1 cellular context compared by ENCODE assay signal in the genomic region with DNA sequence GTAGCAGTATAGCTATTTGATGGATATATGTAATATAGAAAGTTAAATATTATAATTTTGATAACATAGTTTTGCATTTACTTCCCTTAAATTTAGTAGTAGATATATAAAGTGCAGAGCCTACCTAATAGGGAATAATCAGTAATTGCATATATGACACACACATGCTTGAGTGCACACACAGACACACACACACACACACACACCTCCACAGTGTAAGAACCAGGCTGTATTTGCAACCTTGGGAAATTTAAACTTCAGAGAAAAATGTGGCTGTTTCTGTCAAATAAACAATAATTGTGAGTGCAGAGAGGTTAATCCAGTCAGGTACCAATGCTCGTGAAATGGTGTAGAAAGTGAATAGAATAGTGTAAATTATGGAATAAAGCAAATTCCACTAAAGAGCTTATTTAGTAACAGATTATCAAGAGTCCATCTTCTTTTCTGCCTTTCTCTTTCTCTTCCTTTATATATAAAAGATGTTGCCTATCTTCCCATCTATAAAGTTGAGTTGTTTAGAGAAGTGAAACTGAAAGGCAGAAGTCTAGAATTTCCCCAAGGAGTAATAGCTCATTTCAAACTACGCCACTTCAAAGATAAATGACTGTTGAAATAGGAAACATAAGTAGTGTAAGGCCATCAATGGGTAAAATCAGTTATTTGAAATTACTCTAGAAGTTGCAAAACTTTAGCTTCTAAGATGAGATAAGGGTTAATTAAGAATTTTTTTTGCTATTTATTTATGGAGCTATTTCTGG.
A peak's percentile ranks its signal among the peaks of the same experiment; 100 is the strongest.
TF ChIP-seq lines count a peak whose summit lies in the region.

No MANE protein-coding gene starts in this region.

TF ChIP-seq in GM12878, 131 proteins besides CTCF, POLR2A, EP300 and RAD21 (continued from another document and continues in another):
- TF ChIP-seq, protein P1, sequence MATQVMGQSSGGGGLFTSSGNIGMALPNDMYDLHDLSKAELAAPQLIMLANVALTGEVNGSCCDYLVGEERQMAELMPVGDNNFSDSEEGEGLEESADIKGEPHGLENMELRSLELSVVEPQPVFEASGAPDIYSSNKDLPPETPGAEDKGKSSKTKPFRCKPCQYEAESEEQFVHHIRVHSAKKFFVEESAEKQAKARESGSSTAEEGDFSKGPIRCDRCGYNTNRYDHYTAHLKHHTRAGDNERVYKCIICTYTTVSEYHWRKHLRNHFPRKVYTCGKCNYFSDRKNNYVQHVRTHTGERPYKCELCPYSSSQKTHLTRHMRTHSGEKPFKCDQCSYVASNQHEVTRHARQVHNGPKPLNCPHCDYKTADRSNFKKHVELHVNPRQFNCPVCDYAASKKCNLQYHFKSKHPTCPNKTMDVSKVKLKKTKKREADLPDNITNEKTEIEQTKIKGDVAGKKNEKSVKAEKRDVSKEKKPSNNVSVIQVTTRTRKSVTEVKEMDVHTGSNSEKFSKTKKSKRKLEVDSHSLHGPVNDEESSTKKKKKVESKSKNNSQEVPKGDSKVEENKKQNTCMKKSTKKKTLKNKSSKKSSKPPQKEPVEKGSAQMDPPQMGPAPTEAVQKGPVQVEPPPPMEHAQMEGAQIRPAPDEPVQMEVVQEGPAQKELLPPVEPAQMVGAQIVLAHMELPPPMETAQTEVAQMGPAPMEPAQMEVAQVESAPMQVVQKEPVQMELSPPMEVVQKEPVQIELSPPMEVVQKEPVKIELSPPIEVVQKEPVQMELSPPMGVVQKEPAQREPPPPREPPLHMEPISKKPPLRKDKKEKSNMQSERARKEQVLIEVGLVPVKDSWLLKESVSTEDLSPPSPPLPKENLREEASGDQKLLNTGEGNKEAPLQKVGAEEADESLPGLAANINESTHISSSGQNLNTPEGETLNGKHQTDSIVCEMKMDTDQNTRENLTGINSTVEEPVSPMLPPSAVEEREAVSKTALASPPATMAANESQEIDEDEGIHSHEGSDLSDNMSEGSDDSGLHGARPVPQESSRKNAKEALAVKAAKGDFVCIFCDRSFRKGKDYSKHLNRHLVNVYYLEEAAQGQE (IDR thresholded peaks at IDR 0.05; ENCODE audit: low read depth, low read length) = no peak
- no peak for TF ChIP-seq TARDBP (IDR thresholded peaks at IDR 0.05; ENCODE audit: borderline replicate concordance)
- peak; percentile 82 for TF ChIP-seq RUNX3 (IDR thresholded peaks at IDR 0.05; ENCODE audit: low read length)
- TF ChIP-seq SIN3A (IDR thresholded peaks at IDR 0.05; ENCODE audit: low read depth, low read length) = no peak
- TF ChIP-seq ZNF622 (IDR thresholded peaks at IDR 0.05) = no peak
- TF ChIP-seq, protein P2, sequence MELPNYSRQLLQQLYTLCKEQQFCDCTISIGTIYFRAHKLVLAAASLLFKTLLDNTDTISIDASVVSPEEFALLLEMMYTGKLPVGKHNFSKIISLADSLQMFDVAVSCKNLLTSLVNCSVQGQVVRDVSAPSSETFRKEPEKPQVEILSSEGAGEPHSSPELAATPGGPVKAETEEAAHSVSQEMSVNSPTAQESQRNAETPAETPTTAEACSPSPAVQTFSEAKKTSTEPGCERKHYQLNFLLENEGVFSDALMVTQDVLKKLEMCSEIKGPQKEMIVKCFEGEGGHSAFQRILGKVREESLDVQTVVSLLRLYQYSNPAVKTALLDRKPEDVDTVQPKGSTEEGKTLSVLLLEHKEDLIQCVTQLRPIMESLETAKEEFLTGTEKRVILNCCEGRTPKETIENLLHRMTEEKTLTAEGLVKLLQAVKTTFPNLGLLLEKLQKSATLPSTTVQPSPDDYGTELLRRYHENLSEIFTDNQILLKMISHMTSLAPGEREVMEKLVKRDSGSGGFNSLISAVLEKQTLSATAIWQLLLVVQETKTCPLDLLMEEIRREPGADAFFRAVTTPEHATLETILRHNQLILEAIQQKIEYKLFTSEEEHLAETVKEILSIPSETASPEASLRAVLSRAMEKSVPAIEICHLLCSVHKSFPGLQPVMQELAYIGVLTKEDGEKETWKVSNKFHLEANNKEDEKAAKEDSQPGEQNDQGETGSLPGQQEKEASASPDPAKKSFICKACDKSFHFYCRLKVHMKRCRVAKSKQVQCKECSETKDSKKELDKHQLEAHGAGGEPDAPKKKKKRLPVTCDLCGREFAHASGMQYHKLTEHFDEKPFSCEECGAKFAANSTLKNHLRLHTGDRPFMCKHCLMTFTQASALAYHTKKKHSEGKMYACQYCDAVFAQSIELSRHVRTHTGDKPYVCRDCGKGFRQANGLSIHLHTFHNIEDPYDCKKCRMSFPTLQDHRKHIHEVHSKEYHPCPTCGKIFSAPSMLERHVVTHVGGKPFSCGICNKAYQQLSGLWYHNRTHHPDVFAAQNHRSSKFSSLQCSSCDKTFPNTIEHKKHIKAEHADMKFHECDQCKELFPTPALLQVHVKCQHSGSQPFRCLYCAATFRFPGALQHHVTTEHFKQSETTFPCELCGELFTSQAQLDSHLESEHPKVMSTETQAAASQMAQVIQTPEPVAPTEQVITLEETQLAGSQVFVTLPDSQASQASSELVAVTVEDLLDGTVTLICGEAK (IDR thresholded peaks at IDR 0.05; ENCODE audit: borderline replicate concordance) = peak; percentile 60; the same call in 1 of the 2 replicates
- TF ChIP-seq IKZF1 (conservative IDR thresholded peaks at IDR 0.05) = peak; percentile 46; the same call in 1 of the 2 replicates
- TF ChIP-seq EGR1 (IDR thresholded peaks at IDR 0.05; ENCODE audit: borderline replicate concordance in 1 of 2, low read depth in 2 of 2, low read length in 2 of 2) = no peak
- TF ChIP-seq, protein P3, sequence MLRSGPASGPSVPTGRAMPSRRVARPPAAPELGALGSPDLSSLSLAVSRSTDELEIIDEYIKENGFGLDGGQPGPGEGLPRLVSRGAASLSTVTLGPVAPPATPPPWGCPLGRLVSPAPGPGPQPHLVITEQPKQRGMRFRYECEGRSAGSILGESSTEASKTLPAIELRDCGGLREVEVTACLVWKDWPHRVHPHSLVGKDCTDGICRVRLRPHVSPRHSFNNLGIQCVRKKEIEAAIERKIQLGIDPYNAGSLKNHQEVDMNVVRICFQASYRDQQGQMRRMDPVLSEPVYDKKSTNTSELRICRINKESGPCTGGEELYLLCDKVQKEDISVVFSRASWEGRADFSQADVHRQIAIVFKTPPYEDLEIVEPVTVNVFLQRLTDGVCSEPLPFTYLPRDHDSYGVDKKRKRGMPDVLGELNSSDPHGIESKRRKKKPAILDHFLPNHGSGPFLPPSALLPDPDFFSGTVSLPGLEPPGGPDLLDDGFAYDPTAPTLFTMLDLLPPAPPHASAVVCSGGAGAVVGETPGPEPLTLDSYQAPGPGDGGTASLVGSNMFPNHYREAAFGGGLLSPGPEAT (IDR thresholded peaks at IDR 0.05; ENCODE audit: low read depth) = peak; percentile 88; the same call in 1 of the 2 replicates
- no peak for TF ChIP-seq ZNF274 (IDR thresholded peaks at IDR 0.05; ENCODE audit: insufficient read depth, insufficient read length)
- no peak for TF ChIP-seq RBBP5 (conservative IDR thresholded peaks at IDR 0.05)
- TF ChIP-seq KAT2A (conservative IDR thresholded peaks at IDR 0.05; ENCODE audit: control insufficient read depth, low read depth, low read length) = no peak
- no peak for TF ChIP-seq POLR2AphosphoS5 (IDR thresholded peaks at IDR 0.05; ENCODE audit: low read length)
- TF ChIP-seq FOXM1 (IDR thresholded peaks at IDR 0.05; ENCODE audit: low read depth, low read length) = peak; percentile 71; the same call in 1 of the 2 replicates
- peak; percentile 80 for TF ChIP-seq IRF4 (IDR thresholded peaks at IDR 0.05; ENCODE audit: low read depth, low read length)
- TF ChIP-seq BMI1 (IDR thresholded peaks at IDR 0.05; ENCODE audit: borderline replicate concordance) = peak; percentile 89
- no peak for TF ChIP-seq SMARCA5 (IDR thresholded peaks at IDR 0.05)
- no peak for TF ChIP-seq SREBF2 (IDR thresholded peaks at IDR 0.05; ENCODE audit: low read length)
- TF ChIP-seq ZBED1 (IDR thresholded peaks at IDR 0.05; ENCODE audit: borderline replicate concordance) = no peak
- TF ChIP-seq ZNF207 (IDR thresholded peaks at IDR 0.05; ENCODE audit: borderline replicate concordance) = no peak
- TF ChIP-seq SUPT20H (IDR thresholded peaks at IDR 0.05; ENCODE audit: borderline replicate concordance, control insufficient read depth, low read depth, low read length) = no peak
- TF ChIP-seq, protein P4, sequence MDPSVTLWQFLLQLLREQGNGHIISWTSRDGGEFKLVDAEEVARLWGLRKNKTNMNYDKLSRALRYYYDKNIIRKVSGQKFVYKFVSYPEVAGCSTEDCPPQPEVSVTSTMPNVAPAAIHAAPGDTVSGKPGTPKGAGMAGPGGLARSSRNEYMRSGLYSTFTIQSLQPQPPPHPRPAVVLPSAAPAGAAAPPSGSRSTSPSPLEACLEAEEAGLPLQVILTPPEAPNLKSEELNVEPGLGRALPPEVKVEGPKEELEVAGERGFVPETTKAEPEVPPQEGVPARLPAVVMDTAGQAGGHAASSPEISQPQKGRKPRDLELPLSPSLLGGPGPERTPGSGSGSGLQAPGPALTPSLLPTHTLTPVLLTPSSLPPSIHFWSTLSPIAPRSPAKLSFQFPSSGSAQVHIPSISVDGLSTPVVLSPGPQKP (IDR thresholded peaks at IDR 0.05; ENCODE audit: low read depth, low read length) = no peak
- TF ChIP-seq, protein P5, sequence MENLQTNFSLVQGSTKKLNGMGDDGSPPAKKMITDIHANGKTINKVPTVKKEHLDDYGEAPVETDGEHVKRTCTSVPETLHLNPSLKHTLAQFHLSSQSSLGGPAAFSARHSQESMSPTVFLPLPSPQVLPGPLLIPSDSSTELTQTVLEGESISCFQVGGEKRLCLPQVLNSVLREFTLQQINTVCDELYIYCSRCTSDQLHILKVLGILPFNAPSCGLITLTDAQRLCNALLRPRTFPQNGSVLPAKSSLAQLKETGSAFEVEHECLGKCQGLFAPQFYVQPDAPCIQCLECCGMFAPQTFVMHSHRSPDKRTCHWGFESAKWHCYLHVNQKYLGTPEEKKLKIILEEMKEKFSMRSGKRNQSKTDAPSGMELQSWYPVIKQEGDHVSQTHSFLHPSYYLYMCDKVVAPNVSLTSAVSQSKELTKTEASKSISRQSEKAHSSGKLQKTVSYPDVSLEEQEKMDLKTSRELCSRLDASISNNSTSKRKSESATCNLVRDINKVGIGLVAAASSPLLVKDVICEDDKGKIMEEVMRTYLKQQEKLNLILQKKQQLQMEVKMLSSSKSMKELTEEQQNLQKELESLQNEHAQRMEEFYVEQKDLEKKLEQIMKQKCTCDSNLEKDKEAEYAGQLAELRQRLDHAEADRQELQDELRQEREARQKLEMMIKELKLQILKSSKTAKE (IDR thresholded peaks at IDR 0.05; ENCODE audit: low read depth, poor library complexity, severe bottlenecking) = peak; percentile 62
- no peak for TF ChIP-seq HDGF (IDR thresholded peaks at IDR 0.05)
- no peak for TF ChIP-seq POLR2AphosphoS2 (IDR thresholded peaks at IDR 0.05; ENCODE audit: low read depth, low read length)
- TF ChIP-seq ZNF24 (IDR thresholded peaks at IDR 0.05) = peak; percentile 71; the same call in 1 of the 2 replicates
- no peak for TF ChIP-seq SP1 (IDR thresholded peaks at IDR 0.05; ENCODE audit: low read depth, low read length)
- TF ChIP-seq KLF5 (IDR thresholded peaks at IDR 0.05; ENCODE audit: partially characterized antibody) = no peak
- TF ChIP-seq CHD2 (IDR thresholded peaks at IDR 0.05; ENCODE audit: borderline replicate concordance, low read depth, low read length) = no peak
- no peak for TF ChIP-seq STAT1 (conservative IDR thresholded peaks at IDR 0.05)
- no peak for TF ChIP-seq STAT3 (IDR thresholded peaks at IDR 0.05; ENCODE audit: low read depth, low read length)
- no peak for TF ChIP-seq MXI1 (IDR thresholded peaks at IDR 0.05; ENCODE audit: low read depth, low read length)
- TF ChIP-seq, protein P6, sequence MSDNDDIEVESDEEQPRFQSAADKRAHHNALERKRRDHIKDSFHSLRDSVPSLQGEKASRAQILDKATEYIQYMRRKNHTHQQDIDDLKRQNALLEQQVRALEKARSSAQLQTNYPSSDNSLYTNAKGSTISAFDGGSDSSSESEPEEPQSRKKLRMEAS (IDR thresholded peaks at IDR 0.05; ENCODE audit: low read depth, low read length) = no peak
- TF ChIP-seq HDAC6 (IDR thresholded peaks at IDR 0.05; ENCODE audit: unreplicated experiment) = no peak
- 0 out of 2 replicates have a peak, but pooled peaks have one; percentile 47 for TF ChIP-seq MEF2A (IDR thresholded peaks at IDR 0.05; ENCODE audit: insufficient read depth, low read depth, low read length)
- 0 out of 2 replicates have a peak, but pooled peaks have one; percentile 21 for TF ChIP-seq TBL1XR1 (IDR thresholded peaks at IDR 0.05; ENCODE audit: low read depth, low read length)
- TF ChIP-seq CHD4 (IDR thresholded peaks at IDR 0.05) = no peak
- no peak for TF ChIP-seq WRNIP1 (IDR thresholded peaks at IDR 0.05; ENCODE audit: borderline replicate concordance, low read depth, low read length)
- TF ChIP-seq, protein P7, sequence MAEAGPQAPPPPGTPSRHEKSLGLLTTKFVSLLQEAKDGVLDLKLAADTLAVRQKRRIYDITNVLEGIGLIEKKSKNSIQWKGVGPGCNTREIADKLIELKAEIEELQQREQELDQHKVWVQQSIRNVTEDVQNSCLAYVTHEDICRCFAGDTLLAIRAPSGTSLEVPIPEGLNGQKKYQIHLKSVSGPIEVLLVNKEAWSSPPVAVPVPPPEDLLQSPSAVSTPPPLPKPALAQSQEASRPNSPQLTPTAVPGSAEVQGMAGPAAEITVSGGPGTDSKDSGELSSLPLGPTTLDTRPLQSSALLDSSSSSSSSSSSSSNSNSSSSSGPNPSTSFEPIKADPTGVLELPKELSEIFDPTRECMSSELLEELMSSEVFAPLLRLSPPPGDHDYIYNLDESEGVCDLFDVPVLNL (IDR thresholded peaks at IDR 0.05; ENCODE audit: low read depth, low read length) = no peak
- TF ChIP-seq RAD51 (IDR thresholded peaks at IDR 0.05) = no peak
- TF ChIP-seq, protein P8, sequence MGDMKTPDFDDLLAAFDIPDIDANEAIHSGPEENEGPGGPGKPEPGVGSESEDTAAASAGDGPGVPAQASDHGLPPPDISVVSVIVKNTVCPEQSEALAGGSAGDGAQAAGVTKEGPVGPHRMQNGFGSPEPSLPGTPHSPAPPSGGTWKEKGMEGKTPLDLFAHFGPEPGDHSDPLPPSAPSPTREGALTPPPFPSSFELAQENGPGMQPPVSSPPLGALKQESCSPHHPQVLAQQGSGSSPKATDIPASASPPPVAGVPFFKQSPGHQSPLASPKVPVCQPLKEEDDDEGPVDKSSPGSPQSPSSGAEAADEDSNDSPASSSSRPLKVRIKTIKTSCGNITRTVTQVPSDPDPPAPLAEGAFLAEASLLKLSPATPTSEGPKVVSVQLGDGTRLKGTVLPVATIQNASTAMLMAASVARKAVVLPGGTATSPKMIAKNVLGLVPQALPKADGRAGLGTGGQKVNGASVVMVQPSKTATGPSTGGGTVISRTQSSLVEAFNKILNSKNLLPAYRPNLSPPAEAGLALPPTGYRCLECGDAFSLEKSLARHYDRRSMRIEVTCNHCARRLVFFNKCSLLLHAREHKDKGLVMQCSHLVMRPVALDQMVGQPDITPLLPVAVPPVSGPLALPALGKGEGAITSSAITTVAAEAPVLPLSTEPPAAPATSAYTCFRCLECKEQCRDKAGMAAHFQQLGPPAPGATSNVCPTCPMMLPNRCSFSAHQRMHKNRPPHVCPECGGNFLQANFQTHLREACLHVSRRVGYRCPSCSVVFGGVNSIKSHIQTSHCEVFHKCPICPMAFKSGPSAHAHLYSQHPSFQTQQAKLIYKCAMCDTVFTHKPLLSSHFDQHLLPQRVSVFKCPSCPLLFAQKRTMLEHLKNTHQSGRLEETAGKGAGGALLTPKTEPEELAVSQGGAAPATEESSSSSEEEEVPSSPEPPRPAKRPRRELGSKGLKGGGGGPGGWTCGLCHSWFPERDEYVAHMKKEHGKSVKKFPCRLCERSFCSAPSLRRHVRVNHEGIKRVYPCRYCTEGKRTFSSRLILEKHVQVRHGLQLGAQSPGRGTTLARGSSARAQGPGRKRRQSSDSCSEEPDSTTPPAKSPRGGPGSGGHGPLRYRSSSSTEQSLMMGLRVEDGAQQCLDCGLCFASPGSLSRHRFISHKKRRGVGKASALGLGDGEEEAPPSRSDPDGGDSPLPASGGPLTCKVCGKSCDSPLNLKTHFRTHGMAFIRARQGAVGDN (IDR thresholded peaks at IDR 0.05) = no peak
